ENCODE assay signal across 1 cellular context in genomic region chr6:47481806-47482205, GRCh38.
TF ChIP-seq lines count a peak whose summit lies in the region.

No MANE protein-coding gene starts in this region.

TF ChIP-seq in K562, 482 proteins besides CTCF, POLR2A, EP300 and RAD21:
- no peak for TF ChIP-seq SIRT6 (IDR thresholded peaks at IDR 0.05; ENCODE audit: low read depth, low read length)
- TF ChIP-seq RBFOX2 (IDR thresholded peaks at IDR 0.05; ENCODE audit: low read depth, low read length) = 0 out of 2 replicates have a peak, but pooled peaks have one; percentile 4
